Comparison of ENCODE assay signal across 9 cellular contexts in genomic region chr9:127858041-127858512, GRCh38. TPM values are rescaled to one million over a fixed set of nuclear protein-coding genes. Genes with fewer than 3 reads are reported as not detected.
A peak's percentile ranks its signal among the peaks of the same experiment; 100 is the strongest.
DNase-seq lines count a peak whose midpoint lies in the region; ATAC-seq, FAIRE-seq and TF ChIP-seq lines count a peak whose summit lies in the region.
"Had no signal": no experiment of that assay in that cellular context is flagged by ENCODE, and none has a peak within 500 bp of the region (broad histone marks: within the 10 kb centered on the region; RNA-seq: fewer than 3 reads in every experiment).

No MANE protein-coding gene starts in this region.

- H3K27ac ChIP-seq in gastrocnemius medialis = peak overlapping the region in 3 of 4 donors; percentile 69 to 80 (median 78)

- in situ Hi-C loops in gastrocnemius medialis (cut with MboI; ENCODE audit: low sequenced_read_pairs in 4 of 4) = no loop called here

- H3K36me3 ChIP-seq in gastrocnemius medialis = no peaks in the 10 kb centered on the region

- TF ChIP-seq POLR2A in gastrocnemius medialis (IDR thresholded peaks at IDR 0.05) (no peak), GM12892 (IDR thresholded peaks at IDR 0.05; ENCODE audit: low read depth, low read length) (no peak)

- no peaks in the 10 kb centered on the region for H3K27me3 ChIP-seq in gastrocnemius medialis

- FAIRE-seq in GM12892 (lab: Jason Lieb, UNC) = no peak

- no peak overlapping the region for H3K4me3 ChIP-seq in gastrocnemius medialis

- intact Hi-C loops in left cardiac atrium (cut with DNase I) = no loop called here
- intact Hi-C loops in gastrocnemius medialis (cut with DNase I; ENCODE audit: low total_unique reads) = no loop called here

- DNase-seq in HUDEP-2 (lab: John Stamatoyannopoulos, UW; ENCODE audit: unreplicated experiment in 76 of 76) = peak in 58 of 76 experiments; percentile 3 to 75 (median 50)
- DNase-seq in NCI-H82 treated with DMSO at 0.1 percent for 48 hours (lab: John Stamatoyannopoulos, UW; ENCODE audit: unreplicated experiment) = peak; percentile 58
- DNase-seq in left cardiac atrium = peak; percentile 87
- peak in 1 of 2 donors; percentile 41 for DNase-seq in gastrocnemius medialis
- DNase-seq in GM12892 (ENCODE audit: insufficient read length) = no peak
- DNase-seq: activated CD8-positive, alpha-beta T cell treated with anti-CD3 and anti-CD28 coated beads for 36 hours had no signal

- H3K9me3 ChIP-seq in gastrocnemius medialis = no peaks in the 10 kb centered on the region

- TF ChIP-seq CTCF in gastrocnemius medialis (IDR thresholded peaks at IDR 0.05 in 4 of 5, conservative IDR thresholded peaks at IDR 0.05 in 1 of 5) = no peak

- ATAC-seq in left cardiac atrium = peak; percentile 6 to 19
- ATAC-seq in gastrocnemius medialis = no peak
- ATAC-seq in GM21423 (IDR thresholded peaks at IDR 0.05; ENCODE audit: unreplicated experiment) = no peak
- ATAC-seq in GM18861 (IDR thresholded peaks at IDR 0.05; ENCODE audit: unreplicated experiment) = no peak
- ATAC-seq in GM19395 (IDR thresholded peaks at IDR 0.05; ENCODE audit: unreplicated experiment) = no peak
- ATAC-seq: activated CD8-positive, alpha-beta T cell treated with anti-CD3 and anti-CD28 coated beads for 36 hours had no signal

- H3K4me1 ChIP-seq in gastrocnemius medialis = peaks cover 37 to 48% of the 10 kb centered on the region in 2 donors

RNA-seq across cellular contexts. Expression of gene ENG, which starts 3.6 kb away (rescaled TPM):
- total RNA-seq in left cardiac atrium = 100 to 1,000 TPM; 132 to 392 TPM
- total RNA-seq in gastrocnemius medialis = 10 to 100 TPM; 27.4 to 49.8 (median 32.6) TPM
- 3.3 TPM for polyA plus RNA-seq in GM12892 (2012; ENCODE audit: missing spikeins)

RNA-seq across cellular contexts. Expression of gene AK1, which starts 19.4 kb away (rescaled TPM):
- total RNA-seq in left cardiac atrium (100 to 1,000 TPM; 593 to 626 TPM), gastrocnemius medialis (100 to 1,000 TPM; 240 to 489 (median 359) TPM)
- polyA plus RNA-seq in GM12892 (2012; ENCODE audit: missing spikeins) = 10.7 TPM

RNA-seq across cellular contexts. Expression of gene ST6GALNAC6, which starts 41.3 kb away (rescaled TPM):
- 10 to 100 TPM; 56.7 to 71.7 TPM for total RNA-seq in left cardiac atrium
- total RNA-seq in gastrocnemius medialis = 10 to 100 TPM; 46.7 to 69.3 (median 56.9) TPM
- 25.3 TPM for polyA plus RNA-seq in GM12892 (2012; ENCODE audit: missing spikeins)

RNA-seq across cellular contexts. Expression of gene FPGS, which starts 55.4 kb away (rescaled TPM):
- total RNA-seq in left cardiac atrium (10 to 100 TPM; 40.4 to 59.5 TPM), gastrocnemius medialis (10 to 100 TPM; 36.4 to 87.6 (median 47.7) TPM)
- 43.4 TPM for polyA plus RNA-seq in GM12892 (2012; ENCODE audit: missing spikeins)

RNA-seq across cellular contexts. Expression of gene ST6GALNAC4, which starts 58.8 kb away (rescaled TPM):
- total RNA-seq in left cardiac atrium (10 to 100 TPM; 35.8 to 49.9 TPM), gastrocnemius medialis (10 to 100 TPM; 11.2 to 48.4 (median 23.6) TPM)
- polyA plus RNA-seq in GM12892 (2012; ENCODE audit: missing spikeins) = 17.0 TPM

Comparison
In these comparisons a context has a peak if more than half of its experiments do, and no peak if none do; other contexts are left out.
1. ATAC-seq: peak in left cardiac atrium (2 of 2); none in gastrocnemius medialis (0 of 2), GM21423 (single experiment), GM18861 (single experiment) and GM19395 (single experiment).